In the genomic region with DNA sequence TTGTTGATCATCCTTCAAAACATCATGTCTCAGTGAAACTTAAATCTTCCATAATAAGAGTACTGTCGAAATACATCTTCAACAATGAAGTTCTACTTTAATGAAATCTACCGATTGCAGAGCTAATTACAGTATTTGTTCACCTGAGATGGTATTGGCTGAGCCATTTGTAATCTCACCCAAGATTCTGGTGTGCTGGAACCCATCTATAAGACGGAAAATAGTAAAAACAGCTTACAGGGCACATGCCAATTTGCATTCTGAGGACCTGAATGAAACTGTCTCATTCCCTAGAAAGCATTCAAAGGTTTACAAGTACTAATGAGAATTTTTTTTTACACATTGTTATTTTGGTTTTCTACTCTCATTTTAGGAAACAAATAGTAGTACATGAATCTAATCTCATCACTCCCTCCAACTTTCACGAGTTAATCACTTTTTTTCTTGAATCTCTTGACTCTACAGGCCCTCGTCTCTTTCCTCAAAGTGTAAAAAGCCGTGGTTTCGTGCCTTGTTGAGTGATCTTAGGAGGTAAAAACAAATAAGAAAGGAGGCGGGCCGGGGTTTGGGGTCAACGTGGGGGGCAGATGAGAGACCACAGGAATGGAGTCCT, we compare ENCODE assay signal across 1 cellular context.
TF ChIP-seq lines count a peak whose summit lies in the region.

No MANE protein-coding gene starts in this region.

TF ChIP-seq in endothelial cell of umbilical vein, 7 proteins besides CTCF, POLR2A, EP300 and RAD21:
- no peak for TF ChIP-seq JUN (IDR thresholded peaks at IDR 0.05; ENCODE audit: borderline replicate concordance, insufficient read depth, insufficient read length, low read depth)
- TF ChIP-seq FOS (IDR thresholded peaks at IDR 0.05; ENCODE audit: borderline replicate concordance, insufficient read depth, low read length), result no peak
- TF ChIP-seq MYC (IDR thresholded peaks at IDR 0.05; ENCODE audit: low read depth, low read length), result no peak
- TF ChIP-seq POLR2AphosphoS5 (IDR thresholded peaks at IDR 0.05; ENCODE audit: insufficient read depth, low read depth, low read length), result no peak
- TF ChIP-seq GATA2 (IDR thresholded peaks at IDR 0.05; ENCODE audit: insufficient read depth, insufficient read length, low read depth, low read length), result no peak
- TF ChIP-seq MAX (IDR thresholded peaks at IDR 0.05; ENCODE audit: insufficient read depth, insufficient read length), result no peak
- TF ChIP-seq EZH2 (IDR thresholded peaks at IDR 0.05; ENCODE audit: borderline replicate concordance, low read depth, low read length, severe bottlenecking), result no peak
TF ChIP-seq in endothelial cell of umbilical vein: peak in this region for 0.
